ENCODE assay signal across 12 cellular contexts in genomic region chr10:63553031-63553430, GRCh38. TPM values are rescaled to one million over a fixed set of nuclear protein-coding genes. Genes with fewer than 3 reads are reported as not detected.
DNase-seq lines count a peak whose midpoint lies in the region; ATAC-seq and FAIRE-seq lines count a peak whose summit lies in the region.
"Had no signal": no experiment of that assay in that cellular context is flagged by ENCODE, and none has a peak within 500 bp of the region (broad histone marks: within the 10 kb centered on the region; RNA-seq: fewer than 3 reads in every experiment).

No MANE protein-coding gene starts in this region.

- ATAC-seq in activated naive CD8-positive, alpha-beta T cell treated with anti-CD3 and anti-CD28 coated beads, Interleukin-2, amount 50 U/mL, for 24 hours = no peak
- no peak for ATAC-seq in HG02759 (IDR thresholded peaks at IDR 0.05; ENCODE audit: unreplicated experiment)
- no peak for ATAC-seq in GM21723 (IDR thresholded peaks at IDR 0.05; ENCODE audit: unreplicated experiment)

- no peak overlapping the region for H3K4me3 Mint-ChIP-seq in activated naive CD8-positive, alpha-beta T cell treated with anti-CD3 and anti-CD28 coated beads for 36 hours
- no peak overlapping the region for H3K4me3 Mint-ChIP-seq in activated naive CD8-positive, alpha-beta T cell treated with anti-CD3 and anti-CD28 coated beads, Interleukin-2, amount 50 U/mL, for 24 hours
- H3K4me3 Mint-ChIP-seq: neural crest cell had no signal

- no peak for DNase-seq in activated naive CD8-positive, alpha-beta T cell treated with anti-CD3 and anti-CD28 coated beads for 36 hours
- DNase-seq in activated naive CD8-positive, alpha-beta T cell treated with anti-CD3 and anti-CD28 coated beads, Interleukin-2, amount 50 U/mL, for 24 hours = no peak
- peak; percentile 29 for DNase-seq in amniotic stem cell (lab: John Stamatoyannopoulos, UW)
- peak; percentile 35 for DNase-seq in globus pallidus (ENCODE audit: low spot score)
- peak; percentile 46 for DNase-seq in urothelium cell line (ENCODE audit: low spot score)
- DNase-seq in iPS-NIHi7 (ENCODE audit: extremely low spot score) = no peak
- DNase-seq: activated CD4-positive, CD25-positive, alpha-beta regulatory T cell; activated gamma-delta T cell; NCI-H1694 had no signal

- H3K27ac Mint-ChIP-seq in activated naive CD8-positive, alpha-beta T cell treated with anti-CD3 and anti-CD28 coated beads for 36 hours = peak overlapping the region; percentile 25
- no peak overlapping the region for H3K27ac Mint-ChIP-seq in activated naive CD8-positive, alpha-beta T cell treated with anti-CD3 and anti-CD28 coated beads, Interleukin-2, amount 50 U/mL, for 24 hours

- no peaks in the 10 kb centered on the region for H3K9me3 Mint-ChIP-seq in activated naive CD8-positive, alpha-beta T cell treated with anti-CD3 and anti-CD28 coated beads for 36 hours
- H3K9me3 Mint-ChIP-seq in activated naive CD8-positive, alpha-beta T cell treated with anti-CD3 and anti-CD28 coated beads, Interleukin-2, amount 50 U/mL, for 24 hours = no peaks in the 10 kb centered on the region

- H3K36me3 Mint-ChIP-seq in activated naive CD8-positive, alpha-beta T cell treated with anti-CD3 and anti-CD28 coated beads for 36 hours = peaks cover 12% of the 10 kb centered on the region
- peaks cover 2% of the 10 kb centered on the region for H3K36me3 Mint-ChIP-seq in activated naive CD8-positive, alpha-beta T cell treated with anti-CD3 and anti-CD28 coated beads, Interleukin-2, amount 50 U/mL, for 24 hours (ENCODE audit: low read depth)

- FAIRE-seq in urothelium cell line (lab: Jason Lieb, UNC) = no peak

- H3K27me3 Mint-ChIP-seq in activated naive CD8-positive, alpha-beta T cell treated with anti-CD3 and anti-CD28 coated beads for 36 hours = no peaks in the 10 kb centered on the region
- no peaks in the 10 kb centered on the region for H3K27me3 Mint-ChIP-seq in activated naive CD8-positive, alpha-beta T cell treated with anti-CD3 and anti-CD28 coated beads, Interleukin-2, amount 50 U/mL, for 24 hours

- peaks cover 29% of the 10 kb centered on the region for H3K4me1 Mint-ChIP-seq in activated naive CD8-positive, alpha-beta T cell treated with anti-CD3 and anti-CD28 coated beads for 36 hours
- peaks cover 24% of the 10 kb centered on the region for H3K4me1 Mint-ChIP-seq in activated naive CD8-positive, alpha-beta T cell treated with anti-CD3 and anti-CD28 coated beads, Interleukin-2, amount 50 U/mL, for 24 hours

RNA-seq across cellular contexts. Expression of gene REEP3, which starts 31.8 kb away (rescaled TPM):
- total RNA-seq in activated naive CD8-positive, alpha-beta T cell treated with anti-CD3 and anti-CD28 coated beads for 36 hours = 10 to 100 TPM; 17.4 to 20.7 TPM

Comparison
In these comparisons a context has a peak if more than half of its experiments do, and no peak if none do; other contexts are left out.
1. DNase-seq: peak in amniotic stem cell (single experiment), globus pallidus (single experiment) and urothelium cell line (single experiment); none in activated naive CD8-positive, alpha-beta T cell treated with anti-CD3 and anti-CD28 coated beads for 36 hours (single experiment), activated naive CD8-positive, alpha-beta T cell treated with anti-CD3 and anti-CD28 coated beads, Interleukin-2, amount 50 U/mL, for 24 hours (single experiment) and iPS-NIHi7 (single experiment).